Comparison of ENCODE assay signal across 22 cellular contexts in the genomic region with DNA sequence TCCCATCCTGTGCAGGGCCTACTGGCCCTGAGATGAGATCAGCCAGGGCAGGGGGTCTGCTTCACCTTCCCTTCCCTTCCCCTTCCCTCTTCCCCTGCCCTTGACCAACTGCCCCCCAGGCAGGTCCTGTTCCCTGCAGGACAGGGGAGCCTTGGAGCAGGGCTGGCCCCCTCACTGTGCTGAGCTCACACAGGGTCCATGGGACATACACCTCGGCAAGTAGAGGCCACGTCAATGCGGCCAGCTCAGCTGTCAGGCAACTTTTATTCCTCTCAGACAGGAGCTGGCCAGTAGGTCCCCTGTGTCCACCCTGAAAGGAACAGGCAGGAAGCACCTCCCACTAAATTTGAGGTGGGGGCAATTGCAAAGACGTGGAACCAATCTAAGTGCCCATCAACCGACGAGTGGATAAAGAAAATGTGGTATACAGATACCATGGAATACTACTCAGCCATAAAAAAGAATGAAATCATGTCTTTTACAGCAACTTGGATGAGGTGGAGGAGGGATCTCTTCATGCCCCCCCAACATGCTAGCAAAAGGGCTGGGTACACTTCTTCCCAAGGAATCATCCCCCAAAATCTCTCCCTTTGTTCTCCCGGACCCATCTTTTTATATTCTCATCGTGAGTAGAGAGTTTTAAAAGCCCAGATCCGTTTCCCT.
DNase-seq lines count a peak whose midpoint lies in the region; ATAC-seq and TF ChIP-seq lines count a peak whose summit lies in the region.
"Had no signal": no experiment of that assay in that cellular context is flagged by ENCODE, and none has a peak within 500 bp of the region (broad histone marks: within the 10 kb centered on the region; RNA-seq: fewer than 3 reads in every experiment).

No MANE protein-coding gene starts in this region.

- H3K36me3 ChIP-seq in right atrium auricular region (no peaks in the 10 kb centered on the region), neuronal stem cell (replicated peaks in 1 of 2; ENCODE audit: control insufficient read depth in 2 of 2, insufficient read depth in 2 of 2, low read length in 2 of 2) (no peaks in the 10 kb centered on the region), vagina (no peaks in the 10 kb centered on the region)

- no peak for ATAC-seq in right cardiac atrium
- ATAC-seq: GM12878 had no signal

- intact Hi-C loops in right cardiac atrium (cut with DNase I) (no loop called here), vagina (cut with DNase I) (no loop called here)

- no peak overlapping the region for H2BK12ac ChIP-seq in neuronal stem cell (ENCODE audit: low read length)

- no peak overlapping the region for H4K8ac ChIP-seq in neuronal stem cell (ENCODE audit: low read depth, low read length)

- H3K14ac ChIP-seq in neuronal stem cell (ENCODE audit: low read length) = no peak overlapping the region

- no peak overlapping the region for H4K91ac ChIP-seq in neuronal stem cell (ENCODE audit: low read depth, low read length, poor library complexity)

- H3K4me1 ChIP-seq in right atrium auricular region (no peaks in the 10 kb centered on the region), right cardiac atrium (ENCODE audit: control insufficient read depth, insufficient read depth, low read length) (no peaks in the 10 kb centered on the region), neuronal stem cell (ENCODE audit: control insufficient read depth in 2 of 2, insufficient read depth in 1 of 2, low read depth in 1 of 2, low read length in 2 of 2) (peaks cover 0 to 8% of the 10 kb centered on the region in 2 donors), vagina (peaks cover 3% of the 10 kb centered on the region)

- no peaks in the 10 kb centered on the region for H3K9me3 ChIP-seq in right atrium auricular region
- H3K9me3 ChIP-seq in right cardiac atrium (ENCODE audit: control insufficient read depth, low read length) = no peaks in the 10 kb centered on the region
- H3K9me3 ChIP-seq in neuronal stem cell (replicated peaks in 1 of 2; ENCODE audit: control insufficient read depth in 2 of 2, insufficient read depth in 1 of 2, low read depth in 1 of 2, low read length in 2 of 2) = no peaks in the 10 kb centered on the region
- H3K9me3 ChIP-seq in vagina = no peaks in the 10 kb centered on the region

- no peak for TF ChIP-seq POLR2A in vagina (IDR thresholded peaks at IDR 0.05)

- H2BK120ac ChIP-seq in neuronal stem cell (ENCODE audit: low read depth, low read length) = no peak overlapping the region

- H3K4me3 ChIP-seq in right atrium auricular region (no peak overlapping the region), right cardiac atrium (ENCODE audit: low read length) (no peak overlapping the region), neuronal stem cell (ENCODE audit: low read length in 2 of 2) (no peak overlapping the region), vagina (no peak overlapping the region)
- H3K4me3 ChIP-seq: GM12878, GM23248 had no signal

- no peak overlapping the region for H3K9ac ChIP-seq in neuronal stem cell (ENCODE audit: low read depth, low read length, poor library complexity)
- H3K9ac ChIP-seq: GM23248 had no signal

- no peak overlapping the region for H3K4ac ChIP-seq in neuronal stem cell (ENCODE audit: low read length)

- H3K27me3 ChIP-seq in right atrium auricular region (peaks cover 0 to 3% of the 10 kb centered on the region in 2 donors), right cardiac atrium (ENCODE audit: control insufficient read depth, insufficient read depth) (no peaks in the 10 kb centered on the region), neuronal stem cell (ENCODE audit: control insufficient read depth in 3 of 3, insufficient read depth in 3 of 3, low read depth in 1 of 3, low read length in 3 of 3) (no peaks in the 10 kb centered on the region), vagina (no peaks in the 10 kb centered on the region)

- peak overlapping the region; percentile 5 for H3K18ac ChIP-seq in neuronal stem cell (ENCODE audit: low read length)

- TF ChIP-seq CTCF in right atrium auricular region (IDR thresholded peaks at IDR 0.05) (no peak), vagina (IDR thresholded peaks at IDR 0.05) (no peak)

- no peak overlapping the region for H3K4me2 ChIP-seq in neuronal stem cell (ENCODE audit: insufficient read depth, low read length, poor library complexity, severe bottlenecking)

- H2BK5ac ChIP-seq in neuronal stem cell (ENCODE audit: low read length) = no peak overlapping the region

- H3K27ac ChIP-seq in right atrium auricular region = no peak overlapping the region
- H3K27ac ChIP-seq in right cardiac atrium (ENCODE audit: low read length) = no peak overlapping the region
- H3K27ac ChIP-seq in neuronal stem cell (replicated peaks; ENCODE audit: low read length) = no peak overlapping the region
- no peak overlapping the region for H3K27ac ChIP-seq in vagina
- H3K27ac ChIP-seq: GM23248 had no signal

- peak; percentile 38 for DNase-seq in right atrium auricular region (ENCODE audit: low spot score)
- no peak for DNase-seq in right cardiac atrium
- DNase-seq in ecto neural progenitor cell (ENCODE audit: low spot score) = peak; percentile 28
- no peak for DNase-seq in neuronal stem cell (ENCODE audit: low spot score)
- peak; percentile 60 to 92 for DNase-seq in vagina (ENCODE audit: extremely low spot score in 2 of 2)
- DNase-seq in NCI-H1694 (lab: John Stamatoyannopoulos, UW) = no peak
- no peak for DNase-seq in putamen (ENCODE audit: low spot score)
- DNase-seq in NCI-H748 (lab: John Stamatoyannopoulos, UW; ENCODE audit: unreplicated experiment) = no peak
- DNase-seq: C1 segment of cervical spinal cord; CD4-positive, alpha-beta memory T cell; COR-L47; GDM1; GM23248; H7; KBM-7; MV-4-11; NCI-H1105; NCI-H1436 treated with DMSO at 0.1 percent for 48 hours; NCI-H2107; NCI-H524; NCI-H774 had no signal

- WGBS in right cardiac atrium = 85% methylated on average over 9 of the region's 9 CpGs
- no CpG with 5 or more reads among the region's 9 CpGs for WGBS in neuronal stem cell (ENCODE audit: extremely low coverage in 2 of 2, insufficient read length in 2 of 2, insufficient replicate concordance in 1 of 2), 2 donors

- no peak overlapping the region for H3K23ac ChIP-seq in neuronal stem cell (ENCODE audit: low read depth, low read length, poor library complexity)

- peak overlapping the region; percentile 69 for H2BK15ac ChIP-seq in neuronal stem cell (ENCODE audit: low read length)

- H2AK5ac ChIP-seq in neuronal stem cell (ENCODE audit: low read depth, low read length) = peak overlapping the region; percentile 66

- H2AFZ ChIP-seq in neuronal stem cell (ENCODE audit: low read length) = no peak overlapping the region
- H2AFZ ChIP-seq: GM23248 had no signal

- H3K79me1 ChIP-seq in neuronal stem cell (ENCODE audit: low read depth, low read length) = no peaks in the 10 kb centered on the region

Comparison
In these comparisons a context has a peak if more than half of its experiments do, and no peak if none do; other contexts are left out.
1. DNase-seq: peak in right atrium auricular region (single experiment), ecto neural progenitor cell (single experiment) and vagina (2 of 2); none in right cardiac atrium (0 of 3), neuronal stem cell (single experiment), NCI-H1694 (single experiment), putamen (single experiment) and NCI-H748 (single experiment).